ENCODE assay signal across 23 cellular contexts in genomic region chr3:81995334-81995733, GRCh38.
DNase-seq lines count a peak whose midpoint lies in the region; ATAC-seq, FAIRE-seq and TF ChIP-seq lines count a peak whose summit lies in the region.
"Had no signal": no experiment of that assay in that cellular context is flagged by ENCODE, and none has a peak within 500 bp of the region (broad histone marks: within the 10 kb centered on the region; RNA-seq: fewer than 3 reads in every experiment).

No MANE protein-coding gene starts in this region.

- no peaks in the 10 kb centered on the region for H3K36me3 ChIP-seq in H1 (ENCODE audit: control insufficient read depth in 2 of 4, insufficient read depth in 4 of 4, low read length in 3 of 4)
- H3K36me3 ChIP-seq: gastrocnemius medialis, neutrophil, SJSA1, suprapubic skin had no signal

- H3K23ac ChIP-seq in H1 (ENCODE audit: insufficient read length): no peak overlapping the region

- no peak overlapping the region for H2BK15ac ChIP-seq in H1 (ENCODE audit: low read length)

- no peak overlapping the region for H3K18ac ChIP-seq in H1 (ENCODE audit: extremely low read depth, low read length)

- no TSS peak for BruUV-seq in MCF 10A (replicated peaks; lab: Mats Ljungman, UMichigan)

- intact Hi-C loops in MCF 10A (cut with micrococcal nuclease): no loop called here

- no peak overlapping the region for H2BK20ac ChIP-seq in H1 (ENCODE audit: low read length)

- CTCF ChIA-PET in MCF 10A (lab: Yijun Ruan, JAX) (interaction anchor here (0.5 to 2.2 kb wide), 12 partner anchors 8 to 1582 kb away, joined by 3 to 11 read pairs (median 4); no protein-coding TSS in a partner anchor), H1 (lab: Charles Lee; ENCODE audit: partially characterized antibody) (interaction anchor here (0.7 to 1.7 kb wide), 6 partner anchors 9 to 327 kb away, joined by 3 to 5 read pairs (median 3); no protein-coding TSS in a partner anchor)

- H3K27me3 ChIP-seq in H1 (replicated peaks in 1 of 4; ENCODE audit: control insufficient read depth in 3 of 4, extremely low read depth in 1 of 4, insufficient read depth in 3 of 4, low read length in 3 of 4): no peaks in the 10 kb centered on the region
- H3K27me3 ChIP-seq: body of pancreas, dorsolateral prefrontal cortex, gastrocnemius medialis, neutrophil, SJSA1, suprapubic skin had no signal

- H2BK12ac ChIP-seq in H1 (ENCODE audit: low read depth, low read length): no peak overlapping the region

- no peaks in the 10 kb centered on the region for H3K23me2 ChIP-seq in H1 (ENCODE audit: low read depth, low read length)

- H3K79me2 ChIP-seq in H1 (ENCODE audit: control insufficient read depth in 1 of 2, insufficient read depth in 2 of 2, low read length in 2 of 2): no peaks in the 10 kb centered on the region

- TF ChIP-seq RAD21 in H1 (IDR thresholded peaks at IDR 0.05 in 1 of 2, conservative IDR thresholded peaks at IDR 0.05 in 1 of 2; ENCODE audit: low read depth in 2 of 2, low read length in 2 of 2): peak; percentile 40 to 60

- no peak overlapping the region for H2AFZ ChIP-seq in H1 (ENCODE audit: low read length)
- H2AFZ ChIP-seq: PC-9 had no signal

- H3K9me3 Mint-ChIP-seq in MCF 10A (ENCODE audit: unreplicated experiment) (no peaks in the 10 kb centered on the region), progenitor cell of endocrine pancreas (ENCODE audit: low read depth) (no peaks in the 10 kb centered on the region)
- peaks cover 3% of the 10 kb centered on the region for H3K9me3 Mint-ChIP-seq in stimulated activated memory B cell treated with anti-CD40 and anti-IgM and Interleukin-4, amounts not matched to agents 10 μg/mL and 1 μg/mL and 100 μg/mL, for 72 hours
- H3K9me3 Mint-ChIP-seq in stimulated activated naive B cell treated with anti-CD40 and anti-IgM and Interleukin-4, amounts not matched to agents 10 μg/mL and 1 μg/mL and 100 μg/mL, for 72 hours: peaks cover 0 to 2% of the 10 kb centered on the region in 2 donors
- H3K9me3 Mint-ChIP-seq: activated T-helper 1 cell treated with anti-CD3 and anti-CD28 coated beads, Interleukin-12 subunit alpha, Interleukin-12 subunit beta, Interleukin-2, Interleukin-4 antibody, amounts not matched to agents 30 ng/mL and 10 ng/mL and 1 ng/mL, durations not matched to agents 14 hours and 24 hours and 36 hours; CD8-positive, alpha-beta T cell had no signal

- H3K4me3 Mint-ChIP-seq in MCF 10A (ENCODE audit: unreplicated experiment) (no peak overlapping the region), progenitor cell of endocrine pancreas (ENCODE audit: low read depth) (no peak overlapping the region)
- no peak overlapping the region for H3K4me3 Mint-ChIP-seq in stimulated activated memory B cell treated with anti-CD40 and anti-IgM and Interleukin-4, amounts not matched to agents 10 μg/mL and 1 μg/mL and 100 μg/mL, for 72 hours
- no peak overlapping the region for H3K4me3 Mint-ChIP-seq in stimulated activated naive B cell treated with anti-CD40 and anti-IgM and Interleukin-4, amounts not matched to agents 10 μg/mL and 1 μg/mL and 100 μg/mL, for 72 hours
- H3K4me3 Mint-ChIP-seq: activated naive CD8-positive, alpha-beta T cell; activated T-helper 1 cell treated with anti-CD3 and anti-CD28 coated beads, Interleukin-12 subunit alpha, Interleukin-12 subunit beta, Interleukin-2, Interleukin-4 antibody, amounts not matched to agents 30 ng/mL and 10 ng/mL and 1 ng/mL, durations not matched to agents 14 hours and 24 hours and 36 hours; CD8-positive, alpha-beta T cell had no signal

- no peaks in the 10 kb centered on the region for H3K79me1 ChIP-seq in H1 (ENCODE audit: low read depth, low read length)

- no peak overlapping the region for H3K4me2 ChIP-seq in H1 (ENCODE audit: insufficient read depth in 1 of 2, low read depth in 2 of 2, low read length in 2 of 2)
- H3K4me2 ChIP-seq: PC-9 had no signal

- H3K36me3 Mint-ChIP-seq in MCF 10A (ENCODE audit: insufficient read depth, unreplicated experiment): no peaks in the 10 kb centered on the region
- H3K36me3 Mint-ChIP-seq in progenitor cell of endocrine pancreas (ENCODE audit: insufficient read depth): no peaks in the 10 kb centered on the region
- no peaks in the 10 kb centered on the region for H3K36me3 Mint-ChIP-seq in stimulated activated memory B cell treated with anti-CD40 and anti-IgM and Interleukin-4, amounts not matched to agents 10 μg/mL and 1 μg/mL and 100 μg/mL, for 72 hours
- H3K36me3 Mint-ChIP-seq in stimulated activated naive B cell treated with anti-CD40 and anti-IgM and Interleukin-4, amounts not matched to agents 10 μg/mL and 1 μg/mL and 100 μg/mL, for 72 hours: no peaks in the 10 kb centered on the region
- H3K36me3 Mint-ChIP-seq: activated naive CD8-positive, alpha-beta T cell; CD8-positive, alpha-beta T cell had no signal

- H2AK5ac ChIP-seq in H1 (ENCODE audit: low read depth, low read length): no peak overlapping the region

- TF ChIP-seq CTCF in MCF 10A (IDR thresholded peaks at IDR 0.05; ENCODE audit: unreplicated experiment) (no peak), H1 (IDR thresholded peaks at IDR 0.05; ENCODE audit: control extremely low read depth in 1 of 3, insufficient read depth in 1 of 3, low read depth in 1 of 3, low read length in 3 of 3) (peak in 2 of 3 experiments; percentile 25 to 31; a peak in 2 of 4 replicates), progenitor cell of endocrine pancreas (IDR thresholded peaks at IDR 0.05; ENCODE audit: unreplicated experiment) (no peak)

- POLR2A ChIA-PET in MCF 10A (lab: Yijun Ruan, JAX): interaction anchor here (0.6 kb wide), 1 partner anchor 519 kb away, joined by 4 read pairs; no protein-coding TSS in a partner anchor
- POLR2A ChIA-PET in H1 (lab: Charles Lee; ENCODE audit: partially characterized antibody): no interaction called here

- H3K27ac ChIP-seq in H1 (ENCODE audit: low read depth, low read length): no peak overlapping the region
- H3K27ac ChIP-seq: body of pancreas, dorsolateral prefrontal cortex, gastrocnemius medialis, neutrophil, PC-9, SJSA1, suprapubic skin had no signal

- no peak overlapping the region for H3K4ac ChIP-seq in H1 (replicated peaks; ENCODE audit: insufficient read length, low read depth, low read length)

- no peaks in the 10 kb centered on the region for H3K9me3 ChIP-seq in H1 (ENCODE audit: insufficient read depth in 2 of 2, low read depth in 1 of 2, low read length in 1 of 2)
- H3K9me3 ChIP-seq: gastrocnemius medialis, neutrophil, SJSA1, suprapubic skin had no signal

- no peak overlapping the region for H4K5ac ChIP-seq in H1 (ENCODE audit: insufficient read length, low read depth, low read length)

- H2BK5ac ChIP-seq in H1 (ENCODE audit: low read depth, low read length): no peak overlapping the region

- H3K9ac ChIP-seq in H1 (replicated peaks in 1 of 4; ENCODE audit: extremely low read depth in 1 of 4, low read depth in 3 of 4, low read length in 3 of 4): no peak overlapping the region

- no peak overlapping the region for H4K91ac ChIP-seq in H1 (replicated peaks; ENCODE audit: insufficient read length, low read length)

- in situ Hi-C loops in T47D (cut with HindIII; ENCODE audit: low pct_unique_long_range_greater_than_20kb, low sequenced_read_pairs): no loop called here

- no peak for TF ChIP-seq POLR2A in H1 (IDR thresholded peaks at IDR 0.05; ENCODE audit: control extremely low read depth in 1 of 2, low read depth in 2 of 2, low read length in 2 of 2)

- H4K8ac ChIP-seq in H1 (ENCODE audit: extremely low read depth, insufficient read depth, low read length): no peak overlapping the region

- TF ChIP-seq EP300 in H1 (IDR thresholded peaks at IDR 0.05; ENCODE audit: borderline replicate concordance in 1 of 2, low read depth in 2 of 2, low read length in 2 of 2): no peak

- H3K27me3 Mint-ChIP-seq in MCF 10A (ENCODE audit: insufficient read depth, unreplicated experiment) (no peaks in the 10 kb centered on the region), progenitor cell of endocrine pancreas (no peaks in the 10 kb centered on the region)
- no peaks in the 10 kb centered on the region for H3K27me3 Mint-ChIP-seq in stimulated activated memory B cell treated with anti-CD40 and anti-IgM and Interleukin-4, amounts not matched to agents 10 μg/mL and 1 μg/mL and 100 μg/mL, for 72 hours
- H3K27me3 Mint-ChIP-seq in stimulated activated naive B cell treated with anti-CD40 and anti-IgM and Interleukin-4, amounts not matched to agents 10 μg/mL and 1 μg/mL and 100 μg/mL, for 72 hours: no peaks in the 10 kb centered on the region
- H3K27me3 Mint-ChIP-seq: activated naive CD8-positive, alpha-beta T cell had no signal

- WGBS in H1 (ENCODE audit: extremely low coverage in 1 of 2, insufficient coverage in 1 of 2, insufficient read length in 1 of 2, insufficient replicate concordance in 2 of 2, low coverage in 1 of 2, low lambda C conversion rate in 2 of 2, missing lambda C conversion rate in 1 of 2), 2 experiments: 62% methylated on average over 2 of the region's 2 CpGs; no CpG with 5 or more reads in 1 of the 2 experiments

- H2BK120ac ChIP-seq in H1 (replicated peaks; ENCODE audit: low read depth, low read length): no peak overlapping the region

- H3K56ac ChIP-seq in H1 (replicated peaks; ENCODE audit: insufficient read length, low read depth, low read length): no peak overlapping the region

- H3K14ac ChIP-seq in H1 (ENCODE audit: insufficient read length): no peak overlapping the region

- DNase-seq in T47D (ENCODE audit: low read depth in 1 of 2, low spot score in 1 of 2): peak; percentile 1 to 58
- DNase-seq in MCF 10A (ENCODE audit: unreplicated experiment): no peak
- DNase-seq in NCI-H748 (lab: John Stamatoyannopoulos, UW; ENCODE audit: unreplicated experiment): peak; percentile 74
- DNase-seq in H1 (ENCODE audit: low read depth in 1 of 2, low spot score in 2 of 2): no peak
- DNase-seq in progenitor cell of endocrine pancreas (ENCODE audit: low spot score, unreplicated experiment): no peak
- no peak for DNase-seq in stimulated activated naive B cell treated with anti-CD40 and anti-IgM and Interleukin-4, amounts not matched to agents 10 μg/mL and 1 μg/mL and 100 μg/mL, for 72 hours
- DNase-seq: activated CD4-positive, CD25-positive, alpha-beta regulatory T cell treated with anti-CD3 and anti-CD28 coated beads, Interleukin-2, amount 50 U/mL, for 72 hours; CD8-positive, alpha-beta T cell; dorsolateral prefrontal cortex; gastrocnemius medialis; KBM-7; NCI-H2171; NCI-H526 treated with DMSO at 0.1 percent for 48 hours; PC-9 had no signal

- H3K4me3 ChIP-seq in H1 (ENCODE audit: extremely low read depth in 1 of 4, insufficient read depth in 2 of 4, low read depth in 3 of 4, low read length in 4 of 4): no peak overlapping the region
- H3K4me3 ChIP-seq: body of pancreas, dorsolateral prefrontal cortex, gastrocnemius medialis, PC-9, SJSA1, suprapubic skin had no signal

- no peaks in the 10 kb centered on the region; a peak in 1 of 7 replicates for H3K4me1 ChIP-seq in H1 (replicated peaks in 1 of 4; ENCODE audit: control insufficient read depth in 3 of 4, insufficient read depth in 4 of 4, low read length in 3 of 4)
- H3K4me1 ChIP-seq: gastrocnemius medialis, SJSA1 had no signal

- H3K27ac Mint-ChIP-seq in MCF 10A (ENCODE audit: low read depth, unreplicated experiment) (no peak overlapping the region), progenitor cell of endocrine pancreas (peak overlapping the region; percentile 1)
- H3K27ac Mint-ChIP-seq in stimulated activated memory B cell treated with anti-CD40 and anti-IgM and Interleukin-4, amounts not matched to agents 10 μg/mL and 1 μg/mL and 100 μg/mL, for 72 hours: no peak overlapping the region
- H3K27ac Mint-ChIP-seq in stimulated activated naive B cell treated with anti-CD40 and anti-IgM and Interleukin-4, amounts not matched to agents 10 μg/mL and 1 μg/mL and 100 μg/mL, for 72 hours: no peak overlapping the region
- H3K27ac Mint-ChIP-seq: activated naive CD8-positive, alpha-beta T cell; activated T-helper 1 cell treated with anti-CD3 and anti-CD28 coated beads, Interleukin-12 subunit alpha, Interleukin-12 subunit beta, Interleukin-2, Interleukin-4 antibody, amounts not matched to agents 30 ng/mL and 10 ng/mL and 1 ng/mL, durations not matched to agents 14 hours and 24 hours and 36 hours; CD8-positive, alpha-beta T cell had no signal

- ATAC-seq in HG02885 (IDR thresholded peaks at IDR 0.05; ENCODE audit: poor library complexity, unreplicated experiment): no peak
- no peak for ATAC-seq in stimulated activated memory B cell treated with anti-CD40 and anti-IgM and Interleukin-4, amounts not matched to agents 10 μg/mL and 1 μg/mL and 100 μg/mL, for 72 hours
- ATAC-seq in stimulated activated naive B cell treated with anti-CD40 and anti-IgM and Interleukin-4, amounts not matched to agents 10 μg/mL and 1 μg/mL and 100 μg/mL, for 72 hours (replicated peaks): no peak
- ATAC-seq: body of pancreas; CD8-positive, alpha-beta T cell; gastrocnemius medialis; left lobe of liver had no signal

- FAIRE-seq in H1 (lab: Jason Lieb, UNC): no peak

- no peaks in the 10 kb centered on the region for H3K4me1 Mint-ChIP-seq in MCF 10A (ENCODE audit: insufficient read depth, unreplicated experiment)
- no peaks in the 10 kb centered on the region for H3K4me1 Mint-ChIP-seq in progenitor cell of endocrine pancreas (ENCODE audit: low read depth)
- no peaks in the 10 kb centered on the region for H3K4me1 Mint-ChIP-seq in stimulated activated memory B cell treated with anti-CD40 and anti-IgM and Interleukin-4, amounts not matched to agents 10 μg/mL and 1 μg/mL and 100 μg/mL, for 72 hours
- H3K4me1 Mint-ChIP-seq in stimulated activated naive B cell treated with anti-CD40 and anti-IgM and Interleukin-4, amounts not matched to agents 10 μg/mL and 1 μg/mL and 100 μg/mL, for 72 hours: no peaks in the 10 kb centered on the region

- H4K20me1 ChIP-seq in H1 (replicated peaks in 1 of 2; ENCODE audit: control insufficient read depth in 1 of 2, insufficient read depth in 2 of 2, low read length in 2 of 2): no peaks in the 10 kb centered on the region

Comparison
In these comparisons a context has a peak if more than half of its experiments do, and no peak if none do; other contexts are left out.
1. DNase-seq: peak in T47D (2 of 2) and NCI-H748 (single experiment); none in MCF 10A (single experiment), H1 (0 of 2), progenitor cell of endocrine pancreas (single experiment) and stimulated activated naive B cell treated with anti-CD40 and anti-IgM and Interleukin-4, amounts not matched to agents 10 μg/mL and 1 μg/mL and 100 μg/mL, for 72 hours (single experiment).
2. CTCF ChIP-seq: peak in H1 (2 of 3); none in MCF 10A (single experiment) and progenitor cell of endocrine pancreas (single experiment).